22 cellular contexts compared by ENCODE assay signal in genomic region chr2:121004271-121004812, GRCh38.
DNase-seq lines count a peak whose midpoint lies in the region; ATAC-seq and TF ChIP-seq lines count a peak whose summit lies in the region.
"Had no signal": no experiment of that assay in that cellular context is flagged by ENCODE, and none has a peak within 500 bp of the region (broad histone marks: within the 10 kb centered on the region; RNA-seq: fewer than 3 reads in every experiment).

No MANE protein-coding gene starts in this region.

- no peak overlapping the region for H3K9ac ChIP-seq in mammary epithelial cell (ENCODE audit: insufficient read depth, low read length)
- H3K9ac ChIP-seq: BLaER1 treated with 17β-estradiol and CSF1 and Interleukin-3, amounts not matched to agents 10 nM and 100 nM had no signal

- H3K4me3 Mint-ChIP-seq in activated CD8-positive, alpha-beta memory T cell treated with anti-CD3 and anti-CD28 coated beads, Interleukin-2, amount 10 ng/mL, durations not matched to agents 7 days and 5 days, result no peak overlapping the region
- no peak overlapping the region for H3K4me3 Mint-ChIP-seq in chondrocyte (ENCODE audit: unreplicated experiment)
- no peak overlapping the region for H3K4me3 Mint-ChIP-seq in osteocyte (ENCODE audit: unreplicated experiment)
- no peak overlapping the region for H3K4me3 Mint-ChIP-seq in endothelial cell (ENCODE audit: unreplicated experiment)
- H3K4me3 Mint-ChIP-seq: CD14-positive monocyte; CD4-positive, alpha-beta T cell; CD8-positive, alpha-beta memory T cell had no signal

- H3K27me3 Mint-ChIP-seq in activated CD8-positive, alpha-beta memory T cell treated with anti-CD3 and anti-CD28 coated beads, Interleukin-2, amount 10 ng/mL, durations not matched to agents 7 days and 5 days, result no peaks in the 10 kb centered on the region
- no peaks in the 10 kb centered on the region for H3K27me3 Mint-ChIP-seq in chondrocyte (ENCODE audit: low read depth)
- H3K27me3 Mint-ChIP-seq in osteocyte (ENCODE audit: unreplicated experiment), result peaks cover 7% of the 10 kb centered on the region
- peaks cover 17% of the 10 kb centered on the region for H3K27me3 Mint-ChIP-seq in endothelial cell (ENCODE audit: unreplicated experiment)

- no peaks in the 10 kb centered on the region for H4K20me1 ChIP-seq in mammary epithelial cell (ENCODE audit: insufficient read depth, low read length)
- H4K20me1 ChIP-seq: BLaER1 treated with 17β-estradiol and CSF1 and Interleukin-3, amounts not matched to agents 10 nM and 100 nM had no signal

- DNase-seq in activated CD8-positive, alpha-beta memory T cell treated with anti-CD3 and anti-CD28 coated beads, Interleukin-2, amount 10 ng/mL, durations not matched to agents 7 days and 5 days, result peak; percentile 28
- DNase-seq in activated CD8-positive, alpha-beta memory T cell treated with anti-CD3 and anti-CD28 coated beads, Interleukin-2, amount 50 U/mL, for 4 hours, result no peak
- peak; percentile 51 for DNase-seq in chondrocyte (ENCODE audit: low spot score)
- peak; percentile 8 for DNase-seq in left lobe of liver (ENCODE audit: low spot score)
- DNase-seq in osteocyte (ENCODE audit: extremely low spot score, unreplicated experiment), result peak; percentile 77
- no peak for DNase-seq in endothelial cell (ENCODE audit: low spot score)
- DNase-seq in mammary epithelial cell, result no peak
- DNase-seq: AML-193; BE2C; Calu3; CD4-positive, alpha-beta T cell; CD8-positive, alpha-beta memory T cell; COR-L47; DMS53; GF-D8; GOT3; H7; HCEC 1CT had no signal

- no peaks in the 10 kb centered on the region for H3K4me1 ChIP-seq in mammary epithelial cell (ENCODE audit: insufficient read depth, low read length)
- H3K4me1 ChIP-seq: BE2C had no signal

- no peaks in the 10 kb centered on the region for H3K9me3 Mint-ChIP-seq in activated CD8-positive, alpha-beta memory T cell treated with anti-CD3 and anti-CD28 coated beads, Interleukin-2, amount 10 ng/mL, durations not matched to agents 7 days and 5 days (ENCODE audit: low read depth)
- H3K9me3 Mint-ChIP-seq in chondrocyte (ENCODE audit: low read depth) (no peaks in the 10 kb centered on the region), osteocyte (ENCODE audit: unreplicated experiment) (no peaks in the 10 kb centered on the region), endothelial cell (ENCODE audit: unreplicated experiment) (no peaks in the 10 kb centered on the region)

- in situ Hi-C loops in mammary epithelial cell (cut with MboI; ENCODE audit: low sequenced_read_pairs in 2 of 2), result no loop called here

- WGBS in mammary epithelial cell (ENCODE audit: low coverage, missing lambda C conversion rate), result 94% methylated on average over 3 of the region's 7 CpGs

- H3K36me3 ChIP-seq in mammary epithelial cell (ENCODE audit: insufficient read depth, low read length), result no peaks in the 10 kb centered on the region
- H3K36me3 ChIP-seq: BE2C; BLaER1 treated with 17β-estradiol and CSF1 and Interleukin-3, amounts not matched to agents 10 nM and 100 nM had no signal

- TF ChIP-seq CTCF in chondrocyte (IDR thresholded peaks at IDR 0.05) (no peak), osteocyte (IDR thresholded peaks at IDR 0.05) (no peak), endothelial cell (IDR thresholded peaks at IDR 0.05; ENCODE audit: unreplicated experiment) (no peak), mammary epithelial cell (conservative IDR thresholded peaks at IDR 0.05 in 1 of 2, IDR thresholded peaks at IDR 0.05 in 1 of 2; ENCODE audit: extremely low read depth in 1 of 2, insufficient read depth in 1 of 2, low read depth in 1 of 2, low read length in 2 of 2) (no peak)

- no peak overlapping the region for H2AFZ ChIP-seq in mammary epithelial cell (ENCODE audit: low read depth, low read length)

- no peaks in the 10 kb centered on the region for H3K4me1 Mint-ChIP-seq in activated CD8-positive, alpha-beta memory T cell treated with anti-CD3 and anti-CD28 coated beads, Interleukin-2, amount 10 ng/mL, durations not matched to agents 7 days and 5 days
- H3K4me1 Mint-ChIP-seq in chondrocyte (ENCODE audit: low read depth) (peaks cover 2% of the 10 kb centered on the region), osteocyte (ENCODE audit: unreplicated experiment) (no peaks in the 10 kb centered on the region), endothelial cell (ENCODE audit: unreplicated experiment) (peaks cover 7% of the 10 kb centered on the region)
- H3K4me1 Mint-ChIP-seq: CD14-positive monocyte; CD8-positive, alpha-beta memory T cell had no signal

- no peaks in the 10 kb centered on the region for H3K79me2 ChIP-seq in mammary epithelial cell (ENCODE audit: insufficient read depth, low read length)

- H3K36me3 Mint-ChIP-seq in activated CD8-positive, alpha-beta memory T cell treated with anti-CD3 and anti-CD28 coated beads, Interleukin-2, amount 10 ng/mL, durations not matched to agents 7 days and 5 days, result no peaks in the 10 kb centered on the region
- no peaks in the 10 kb centered on the region for H3K36me3 Mint-ChIP-seq in chondrocyte (ENCODE audit: low read depth)
- peaks cover 2% of the 10 kb centered on the region for H3K36me3 Mint-ChIP-seq in osteocyte (ENCODE audit: unreplicated experiment)
- H3K36me3 Mint-ChIP-seq in endothelial cell (ENCODE audit: low read depth, unreplicated experiment), result no peaks in the 10 kb centered on the region
- H3K36me3 Mint-ChIP-seq: CD14-positive monocyte; CD8-positive, alpha-beta memory T cell had no signal

- intact Hi-C loops in mammary epithelial cell (cut with micrococcal nuclease), result no loop called here

- no TSS peak for BruUV-seq in mammary epithelial cell (replicated peaks; lab: Mats Ljungman, UMichigan)

- no peak overlapping the region for H3K4me3 ChIP-seq in mammary epithelial cell (replicated peaks in 1 of 3; ENCODE audit: insufficient read depth in 1 of 3, low read depth in 2 of 3, low read length in 3 of 3)
- H3K4me3 ChIP-seq: BLaER1 treated with 17β-estradiol and CSF1 and Interleukin-3, amounts not matched to agents 10 nM and 100 nM had no signal

- peaks cover 5% of the 10 kb centered on the region for H3K27me3 ChIP-seq in mammary epithelial cell (ENCODE audit: insufficient read depth, low read length)
- H3K27me3 ChIP-seq: BE2C; BLaER1 treated with 17β-estradiol and CSF1 and Interleukin-3, amounts not matched to agents 10 nM and 100 nM had no signal

- H3K27ac ChIP-seq in mammary epithelial cell (ENCODE audit: insufficient read depth, low read depth, low read length), result no peak overlapping the region
- H3K27ac ChIP-seq: 22Rv1; BLaER1 treated with 17β-estradiol and CSF1 and Interleukin-3, amounts not matched to agents 10 nM and 100 nM had no signal

- no peak overlapping the region for H3K27ac Mint-ChIP-seq in activated CD8-positive, alpha-beta memory T cell treated with anti-CD3 and anti-CD28 coated beads, Interleukin-2, amount 10 ng/mL, durations not matched to agents 7 days and 5 days
- no peak overlapping the region for H3K27ac Mint-ChIP-seq in chondrocyte (ENCODE audit: unreplicated experiment)
- no peak overlapping the region for H3K27ac Mint-ChIP-seq in osteocyte (ENCODE audit: unreplicated experiment)
- no peak overlapping the region for H3K27ac Mint-ChIP-seq in endothelial cell (ENCODE audit: unreplicated experiment)
- H3K27ac Mint-ChIP-seq: CD14-positive monocyte; CD4-positive, alpha-beta T cell; CD8-positive, alpha-beta memory T cell had no signal

- CTCF ChIA-PET in activated CD8-positive, alpha-beta memory T cell treated with anti-CD3 and anti-CD28 coated beads, Interleukin-2, amount 10 ng/mL, durations not matched to agents 7 days and 5 days (lab: Charles Lee), result no interaction called here
- CTCF ChIA-PET in mammary epithelial cell (lab: Charles Lee; ENCODE audit: low non-redundant PET), result interaction anchor here (0.7 kb wide), 1 partner anchor 301 kb away, joined by 3 read pairs; no protein-coding TSS in a partner anchor

- no peaks in the 10 kb centered on the region for H3K9me3 ChIP-seq in mammary epithelial cell (replicated peaks; ENCODE audit: insufficient read depth, low read length)
- H3K9me3 ChIP-seq: BE2C had no signal

- no peak for ATAC-seq in activated CD8-positive, alpha-beta memory T cell treated with anti-CD3 and anti-CD28 coated beads, Interleukin-2, amount 10 ng/mL, durations not matched to agents 7 days and 5 days
- ATAC-seq in left lobe of liver, result no peak
- ATAC-seq in GM19328 (IDR thresholded peaks at IDR 0.05; ENCODE audit: unreplicated experiment), result no peak

- dilution Hi-C loops in mammary epithelial cell (cut with HindIII; ENCODE audit: low sequenced_read_pairs), result loop anchor here (10.0 kb wide), 1 partner anchor 200 kb away; no protein-coding TSS in a partner anchor

- H3K4me2 ChIP-seq in mammary epithelial cell (ENCODE audit: insufficient read depth, low read depth, low read length), result no peak overlapping the region
- H3K4me2 ChIP-seq: BLaER1 treated with 17β-estradiol and CSF1 and Interleukin-3, amounts not matched to agents 10 nM and 100 nM had no signal

Comparison
In these comparisons a context has a peak if more than half of its experiments do, and no peak if none do; other contexts are left out.
1. DNase-seq: peak in activated CD8-positive, alpha-beta memory T cell treated with anti-CD3 and anti-CD28 coated beads, Interleukin-2, amount 10 ng/mL, durations not matched to agents 7 days and 5 days (single experiment), chondrocyte (single experiment), left lobe of liver (single experiment) and osteocyte (single experiment); none in activated CD8-positive, alpha-beta memory T cell treated with anti-CD3 and anti-CD28 coated beads, Interleukin-2, amount 50 U/mL, for 4 hours (single experiment), endothelial cell (single experiment) and mammary epithelial cell (single experiment).